Comparison of ENCODE assay signal across 1 cellular context in the genomic region with DNA sequence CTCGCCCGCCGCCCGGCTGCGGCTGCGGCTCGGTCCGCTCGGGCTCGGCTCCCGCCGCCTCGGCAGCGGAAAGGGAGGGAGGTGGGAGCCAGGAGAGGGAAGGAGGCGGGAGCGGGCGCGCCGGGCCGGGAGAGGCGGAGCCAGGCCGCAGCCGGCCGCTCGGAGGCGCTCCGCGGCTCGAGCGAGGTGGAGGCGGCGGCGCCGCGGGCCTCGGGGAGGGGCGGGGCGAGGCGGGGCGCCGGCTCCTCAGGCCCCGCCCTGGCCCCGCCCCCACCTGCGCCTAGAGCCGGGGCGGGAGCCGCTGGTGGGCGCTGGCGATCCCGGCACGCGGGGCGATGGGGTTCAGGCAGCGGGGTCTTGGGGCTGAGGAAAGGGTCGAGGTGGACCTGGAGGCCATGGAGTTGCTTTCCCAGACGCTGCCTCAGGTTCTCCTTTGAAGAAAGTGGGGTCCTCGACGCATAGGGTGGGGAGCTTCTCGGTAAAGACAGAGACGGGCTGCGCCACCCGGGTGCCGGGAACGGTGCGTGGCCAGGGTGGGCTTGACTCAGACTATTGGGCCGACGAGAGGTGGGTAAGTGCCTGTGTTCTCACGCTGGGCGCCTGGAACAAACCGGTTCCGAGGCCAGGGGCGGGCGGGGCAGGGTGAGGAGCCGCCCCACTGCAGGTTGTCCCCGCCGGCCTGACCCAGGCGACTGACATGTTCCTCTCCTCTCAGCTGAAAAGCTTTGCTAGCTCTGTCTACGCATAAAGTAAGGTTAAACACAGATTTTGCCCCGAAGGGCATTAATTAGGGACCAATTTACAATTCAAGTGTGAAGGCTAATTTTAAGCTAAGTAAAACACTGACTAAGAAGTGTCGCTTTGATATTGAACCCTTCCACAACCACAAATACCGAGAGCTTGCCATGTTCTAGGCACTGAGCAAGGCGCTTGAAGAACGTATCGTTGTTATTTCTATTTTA.
TF ChIP-seq lines count a peak whose summit lies in the region.

A gene (minus strand): TSS at position 75 of the 962 bp plus-strand sequence. CDS start 218 bp downstream, outside the sequence.

TF ChIP-seq in HEK293, 187 proteins besides CTCF, POLR2A, EP300 and RAD21 (continued from another document and continues in another):
- TF ChIP-seq, protein P1, sequence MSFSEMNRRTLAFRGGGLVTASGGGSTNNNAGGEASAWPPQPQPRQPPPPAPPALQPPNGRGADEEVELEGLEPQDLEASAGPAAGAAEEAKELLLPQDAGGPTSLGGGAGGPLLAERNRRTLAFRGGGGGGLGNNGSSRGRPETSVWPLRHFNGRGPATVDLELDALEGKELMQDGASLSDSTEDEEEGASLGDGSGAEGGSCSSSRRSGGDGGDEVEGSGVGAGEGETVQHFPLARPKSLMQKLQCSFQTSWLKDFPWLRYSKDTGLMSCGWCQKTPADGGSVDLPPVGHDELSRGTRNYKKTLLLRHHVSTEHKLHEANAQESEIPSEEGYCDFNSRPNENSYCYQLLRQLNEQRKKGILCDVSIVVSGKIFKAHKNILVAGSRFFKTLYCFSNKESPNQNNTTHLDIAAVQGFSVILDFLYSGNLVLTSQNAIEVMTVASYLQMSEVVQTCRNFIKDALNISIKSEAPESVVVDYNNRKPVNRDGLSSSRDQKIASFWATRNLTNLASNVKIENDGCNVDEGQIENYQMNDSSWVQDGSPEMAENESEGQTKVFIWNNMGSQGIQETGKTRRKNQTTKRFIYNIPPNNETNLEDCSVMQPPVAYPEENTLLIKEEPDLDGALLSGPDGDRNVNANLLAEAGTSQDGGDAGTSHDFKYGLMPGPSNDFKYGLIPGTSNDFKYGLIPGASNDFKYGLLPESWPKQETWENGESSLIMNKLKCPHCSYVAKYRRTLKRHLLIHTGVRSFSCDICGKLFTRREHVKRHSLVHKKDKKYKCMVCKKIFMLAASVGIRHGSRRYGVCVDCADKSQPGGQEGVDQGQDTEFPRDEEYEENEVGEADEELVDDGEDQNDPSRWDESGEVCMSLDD (tag by site-specific recombination; IDR thresholded peaks at IDR 0.05) = peak; percentile 45; the same call in 1 of the 2 replicates
- no peak for TF ChIP-seq ZNF596 (tag by site-specific recombination; IDR thresholded peaks at IDR 0.05)
- TF ChIP-seq ZBTB48 (tag by site-specific recombination; IDR thresholded peaks at IDR 0.05) = no peak
- TF ChIP-seq YY2 (tag by site-specific recombination; IDR thresholded peaks at IDR 0.05) = no peak
- TF ChIP-seq ZNF146 (tag by site-specific recombination; IDR thresholded peaks at IDR 0.05) = no peak
- no peak for TF ChIP-seq ZNF664 (tag by site-specific recombination; IDR thresholded peaks at IDR 0.05)
- no peak for TF ChIP-seq ZNF341 (tag by site-specific recombination; IDR thresholded peaks at IDR 0.05; ENCODE audit: low read depth)
- no peak for TF ChIP-seq ZNF248 (tag by site-specific recombination; IDR thresholded peaks at IDR 0.05)
- TF ChIP-seq ZNF76 (tag by site-specific recombination; IDR thresholded peaks at IDR 0.05; ENCODE audit: borderline replicate concordance, low read depth) = no peak
- TF ChIP-seq, protein P2, sequence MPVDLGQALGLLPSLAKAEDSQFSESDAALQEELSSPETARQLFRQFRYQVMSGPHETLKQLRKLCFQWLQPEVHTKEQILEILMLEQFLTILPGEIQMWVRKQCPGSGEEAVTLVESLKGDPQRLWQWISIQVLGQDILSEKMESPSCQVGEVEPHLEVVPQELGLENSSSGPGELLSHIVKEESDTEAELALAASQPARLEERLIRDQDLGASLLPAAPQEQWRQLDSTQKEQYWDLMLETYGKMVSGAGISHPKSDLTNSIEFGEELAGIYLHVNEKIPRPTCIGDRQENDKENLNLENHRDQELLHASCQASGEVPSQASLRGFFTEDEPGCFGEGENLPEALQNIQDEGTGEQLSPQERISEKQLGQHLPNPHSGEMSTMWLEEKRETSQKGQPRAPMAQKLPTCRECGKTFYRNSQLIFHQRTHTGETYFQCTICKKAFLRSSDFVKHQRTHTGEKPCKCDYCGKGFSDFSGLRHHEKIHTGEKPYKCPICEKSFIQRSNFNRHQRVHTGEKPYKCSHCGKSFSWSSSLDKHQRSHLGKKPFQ (tag by site-specific recombination; IDR thresholded peaks at IDR 0.05) = no peak
- TF ChIP-seq OSR2 (tag by site-specific recombination; IDR thresholded peaks at IDR 0.05) = no peak
- peak; percentile 39; the same call in 1 of the 2 replicates for TF ChIP-seq ZXDB (tag by site-specific recombination; IDR thresholded peaks at IDR 0.05)
- 0 out of 2 replicates have a peak, but pooled peaks have one; percentile 18 for TF ChIP-seq ZNF10 (tag by site-specific recombination; IDR thresholded peaks at IDR 0.05)
- TF ChIP-seq ZNF658 (tag by site-specific recombination; IDR thresholded peaks at IDR 0.05) = no peak
- TF ChIP-seq GLIS1 (tag by site-specific recombination; IDR thresholded peaks at IDR 0.05) = peak; percentile 48
- TF ChIP-seq ZSCAN30 (tag by site-specific recombination; IDR thresholded peaks at IDR 0.05) = no peak
- no peak for TF ChIP-seq ZNF623 (tag by site-specific recombination; IDR thresholded peaks at IDR 0.05)
- TF ChIP-seq HOXC10 (CRISPR knock-in tag; IDR thresholded peaks at IDR 0.05) = no peak
- TF ChIP-seq ZFHX2 (tag by site-specific recombination; conservative IDR thresholded peaks at IDR 0.05) = no peak
- TF ChIP-seq ZNF37A (tag by site-specific recombination; IDR thresholded peaks at IDR 0.05) = no peak
- no peak for TF ChIP-seq ZNF140 (tag by site-specific recombination; IDR thresholded peaks at IDR 0.05)
- TF ChIP-seq, protein P3, sequence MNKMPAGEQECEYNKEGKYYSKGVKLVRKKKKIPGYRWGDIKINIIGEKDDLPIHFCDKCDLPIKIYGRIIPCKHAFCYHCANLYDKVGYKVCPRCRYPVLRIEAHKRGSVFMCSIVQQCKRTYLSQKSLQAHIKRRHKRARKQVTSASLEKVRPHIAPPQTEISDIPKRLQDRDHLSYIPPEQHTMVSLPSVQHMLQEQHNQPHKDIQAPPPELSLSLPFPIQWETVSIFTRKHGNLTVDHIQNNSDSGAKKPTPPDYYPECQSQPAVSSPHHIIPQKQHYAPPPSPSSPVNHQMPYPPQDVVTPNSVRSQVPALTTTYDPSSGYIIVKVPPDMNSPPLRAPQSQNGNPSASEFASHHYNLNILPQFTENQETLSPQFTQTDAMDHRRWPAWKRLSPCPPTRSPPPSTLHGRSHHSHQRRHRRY (tag by site-specific recombination; IDR thresholded peaks at IDR 0.05) = no peak
- no peak for TF ChIP-seq ZNF121 (tag by site-specific recombination; IDR thresholded peaks at IDR 0.05)
- TF ChIP-seq ZNF214 (tag by site-specific recombination; IDR thresholded peaks at IDR 0.05; ENCODE audit: borderline replicate concordance) = no peak
- no peak for TF ChIP-seq SETDB1 (IDR thresholded peaks at IDR 0.05; ENCODE audit: insufficient read length, low read length)
- TF ChIP-seq ZNF366 (tag by site-specific recombination; conservative IDR thresholded peaks at IDR 0.05) = no peak
- no peak for TF ChIP-seq ZNF426 (tag by site-specific recombination; IDR thresholded peaks at IDR 0.05)
- no peak for TF ChIP-seq ZSCAN16 (tag by site-specific recombination; IDR thresholded peaks at IDR 0.05)
- TF ChIP-seq ZNF670 (tag by site-specific recombination; IDR thresholded peaks at IDR 0.05; ENCODE audit: low read depth) = no peak
- TF ChIP-seq ZNF350 (tag by site-specific recombination; IDR thresholded peaks at IDR 0.05) = no peak
- no peak for TF ChIP-seq ZNF529 (tag by site-specific recombination; IDR thresholded peaks at IDR 0.05; ENCODE audit: insufficient replicate concordance)
- TF ChIP-seq ZNF777 (tag by site-specific recombination; IDR thresholded peaks at IDR 0.05; ENCODE audit: borderline replicate concordance) = no peak
- TF ChIP-seq ZNF16 (tag by site-specific recombination; IDR thresholded peaks at IDR 0.05; ENCODE audit: low read depth) = no peak
- TF ChIP-seq ZNF23 (tag by site-specific recombination; IDR thresholded peaks at IDR 0.05; ENCODE audit: borderline replicate concordance) = no peak
- TF ChIP-seq, protein P4, sequence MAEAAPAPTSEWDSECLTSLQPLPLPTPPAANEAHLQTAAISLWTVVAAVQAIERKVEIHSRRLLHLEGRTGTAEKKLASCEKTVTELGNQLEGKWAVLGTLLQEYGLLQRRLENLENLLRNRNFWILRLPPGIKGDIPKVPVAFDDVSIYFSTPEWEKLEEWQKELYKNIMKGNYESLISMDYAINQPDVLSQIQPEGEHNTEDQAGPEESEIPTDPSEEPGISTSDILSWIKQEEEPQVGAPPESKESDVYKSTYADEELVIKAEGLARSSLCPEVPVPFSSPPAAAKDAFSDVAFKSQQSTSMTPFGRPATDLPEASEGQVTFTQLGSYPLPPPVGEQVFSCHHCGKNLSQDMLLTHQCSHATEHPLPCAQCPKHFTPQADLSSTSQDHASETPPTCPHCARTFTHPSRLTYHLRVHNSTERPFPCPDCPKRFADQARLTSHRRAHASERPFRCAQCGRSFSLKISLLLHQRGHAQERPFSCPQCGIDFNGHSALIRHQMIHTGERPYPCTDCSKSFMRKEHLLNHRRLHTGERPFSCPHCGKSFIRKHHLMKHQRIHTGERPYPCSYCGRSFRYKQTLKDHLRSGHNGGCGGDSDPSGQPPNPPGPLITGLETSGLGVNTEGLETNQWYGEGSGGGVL (tag by site-specific recombination; IDR thresholded peaks at IDR 0.05) = no peak
- TF ChIP-seq, protein P5, sequence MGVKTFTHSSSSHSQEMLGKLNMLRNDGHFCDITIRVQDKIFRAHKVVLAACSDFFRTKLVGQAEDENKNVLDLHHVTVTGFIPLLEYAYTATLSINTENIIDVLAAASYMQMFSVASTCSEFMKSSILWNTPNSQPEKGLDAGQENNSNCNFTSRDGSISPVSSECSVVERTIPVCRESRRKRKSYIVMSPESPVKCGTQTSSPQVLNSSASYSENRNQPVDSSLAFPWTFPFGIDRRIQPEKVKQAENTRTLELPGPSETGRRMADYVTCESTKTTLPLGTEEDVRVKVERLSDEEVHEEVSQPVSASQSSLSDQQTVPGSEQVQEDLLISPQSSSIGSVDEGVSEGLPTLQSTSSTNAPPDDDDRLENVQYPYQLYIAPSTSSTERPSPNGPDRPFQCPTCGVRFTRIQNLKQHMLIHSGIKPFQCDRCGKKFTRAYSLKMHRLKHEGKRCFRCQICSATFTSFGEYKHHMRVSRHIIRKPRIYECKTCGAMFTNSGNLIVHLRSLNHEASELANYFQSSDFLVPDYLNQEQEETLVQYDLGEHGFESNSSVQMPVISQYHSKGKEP (tag by site-specific recombination; IDR thresholded peaks at IDR 0.05) = no peak
- no peak for TF ChIP-seq ZBTB1 (tag by site-specific recombination; IDR thresholded peaks at IDR 0.05)
- TF ChIP-seq ZNF394 (tag by site-specific recombination; IDR thresholded peaks at IDR 0.05; ENCODE audit: borderline replicate concordance) = no peak
- TF ChIP-seq HOXD13 (CRISPR knock-in tag; IDR thresholded peaks at IDR 0.05; ENCODE audit: borderline replicate concordance) = no peak
- TF ChIP-seq, protein P6, sequence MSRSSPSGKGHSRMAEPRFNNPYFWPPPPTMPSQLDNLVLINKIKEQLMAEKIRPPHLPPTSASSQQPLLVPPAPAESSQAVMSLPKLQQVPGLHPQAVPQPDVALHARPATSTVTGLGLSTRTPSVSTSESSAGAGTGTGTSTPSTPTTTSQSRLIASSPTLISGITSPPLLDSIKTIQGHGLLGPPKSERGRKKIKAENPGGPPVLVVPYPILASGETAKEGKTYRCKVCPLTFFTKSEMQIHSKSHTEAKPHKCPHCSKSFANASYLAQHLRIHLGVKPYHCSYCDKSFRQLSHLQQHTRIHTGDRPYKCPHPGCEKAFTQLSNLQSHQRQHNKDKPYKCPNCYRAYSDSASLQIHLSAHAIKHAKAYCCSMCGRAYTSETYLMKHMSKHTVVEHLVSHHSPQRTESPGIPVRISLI (tag by site-specific recombination; IDR thresholded peaks at IDR 0.05) = no peak
- TF ChIP-seq, protein P7, sequence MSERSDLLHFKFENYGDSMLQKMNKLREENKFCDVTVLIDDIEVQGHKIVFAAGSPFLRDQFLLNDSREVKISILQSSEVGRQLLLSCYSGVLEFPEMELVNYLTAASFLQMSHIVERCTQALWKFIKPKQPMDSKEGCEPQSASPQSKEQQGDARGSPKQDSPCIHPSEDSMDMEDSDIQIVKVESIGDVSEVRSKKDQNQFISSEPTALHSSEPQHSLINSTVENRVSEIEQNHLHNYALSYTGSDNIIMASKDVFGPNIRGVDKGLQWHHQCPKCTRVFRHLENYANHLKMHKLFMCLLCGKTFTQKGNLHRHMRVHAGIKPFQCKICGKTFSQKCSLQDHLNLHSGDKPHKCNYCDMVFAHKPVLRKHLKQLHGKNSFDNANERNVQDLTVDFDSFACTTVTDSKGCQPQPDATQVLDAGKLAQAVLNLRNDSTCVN (tag by site-specific recombination; optimal IDR thresholded peaks at IDR 0.05) = peak; percentile 37
- TF ChIP-seq ZNF239 (tag by site-specific recombination; IDR thresholded peaks at IDR 0.05) = 0 out of 2 replicates have a peak, but pooled peaks have one; percentile 41
- TF ChIP-seq, protein P8, sequence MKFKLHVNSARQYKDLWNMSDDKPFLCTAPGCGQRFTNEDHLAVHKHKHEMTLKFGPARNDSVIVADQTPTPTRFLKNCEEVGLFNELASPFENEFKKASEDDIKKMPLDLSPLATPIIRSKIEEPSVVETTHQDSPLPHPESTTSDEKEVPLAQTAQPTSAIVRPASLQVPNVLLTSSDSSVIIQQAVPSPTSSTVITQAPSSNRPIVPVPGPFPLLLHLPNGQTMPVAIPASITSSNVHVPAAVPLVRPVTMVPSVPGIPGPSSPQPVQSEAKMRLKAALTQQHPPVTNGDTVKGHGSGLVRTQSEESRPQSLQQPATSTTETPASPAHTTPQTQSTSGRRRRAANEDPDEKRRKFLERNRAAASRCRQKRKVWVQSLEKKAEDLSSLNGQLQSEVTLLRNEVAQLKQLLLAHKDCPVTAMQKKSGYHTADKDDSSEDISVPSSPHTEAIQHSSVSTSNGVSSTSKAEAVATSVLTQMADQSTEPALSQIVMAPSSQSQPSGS (tag by site-specific recombination; IDR thresholded peaks at IDR 0.05; ENCODE audit: low read depth) = no peak
- TF ChIP-seq ZNF292 (tag by site-specific recombination; IDR thresholded peaks at IDR 0.05; ENCODE audit: borderline replicate concordance, low read depth) = no peak
- TF ChIP-seq ZNF600 (tag by site-specific recombination; IDR thresholded peaks at IDR 0.05) = 0 out of 2 replicates have a peak, but pooled peaks have one; percentile 27
- TF ChIP-seq FEZF1 (tag by site-specific recombination; IDR thresholded peaks at IDR 0.05) = no peak
- peak; percentile 66 for TF ChIP-seq KLF9 (tag by site-specific recombination; IDR thresholded peaks at IDR 0.05; ENCODE audit: low read depth)
- TF ChIP-seq, protein P9, sequence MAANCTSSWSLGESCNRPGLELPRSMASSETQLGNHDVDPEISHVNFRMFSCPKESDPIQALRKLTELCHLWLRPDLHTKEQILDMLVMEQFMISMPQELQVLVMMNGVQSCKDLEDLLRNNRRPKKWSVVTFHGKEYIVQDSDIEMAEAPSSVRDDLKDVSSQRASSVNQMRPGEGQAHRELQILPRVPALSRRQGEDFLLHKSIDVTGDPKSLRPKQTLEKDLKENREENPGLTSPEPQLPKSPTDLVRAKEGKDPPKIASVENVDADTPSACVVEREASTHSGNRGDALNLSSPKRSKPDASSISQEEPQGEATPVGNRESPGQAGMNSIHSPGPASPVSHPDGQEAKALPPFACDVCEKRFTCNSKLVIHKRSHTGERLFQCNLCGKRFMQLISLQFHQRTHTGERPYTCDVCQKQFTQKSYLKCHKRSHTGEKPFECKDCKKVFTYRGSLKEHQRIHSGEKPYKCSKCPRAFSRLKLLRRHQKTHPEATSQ (tag by site-specific recombination; IDR thresholded peaks at IDR 0.05) = no peak
- TF ChIP-seq ZNF175 (tag by site-specific recombination; IDR thresholded peaks at IDR 0.05) = no peak
- TF ChIP-seq YY1 (tag by site-specific recombination; IDR thresholded peaks at IDR 0.05) = no peak
- no peak for TF ChIP-seq ZNF302 (tag by site-specific recombination; IDR thresholded peaks at IDR 0.05; ENCODE audit: low read depth)
